In the genomic region with DNA sequence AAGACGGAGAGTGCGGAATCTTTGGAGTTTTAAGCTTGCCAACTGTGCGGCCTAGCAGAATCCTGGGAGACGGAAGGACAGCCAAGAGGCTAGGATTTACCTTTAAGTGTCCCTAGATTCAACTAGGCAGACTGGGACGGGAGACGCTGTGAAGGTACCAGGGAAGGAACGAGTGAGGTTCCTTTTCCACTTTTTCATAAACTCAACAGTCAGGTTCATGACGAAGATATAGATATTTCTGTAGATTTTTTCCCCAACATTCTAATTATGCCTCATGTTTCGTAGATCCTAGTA, we compare ENCODE assay signal across 8 cellular contexts. TPM values are rescaled to one million over a fixed set of nuclear protein-coding genes. Genes with fewer than 3 reads are reported as not detected.
DNase-seq lines count a peak whose midpoint lies in the region; ATAC-seq and TF ChIP-seq lines count a peak whose summit lies in the region.

No MANE protein-coding gene starts in this region.

- POLR2A ChIA-PET in PC-3 (lab: Charles Lee; ENCODE audit: unreplicated experiment): no interaction called here

- no peak for DNase-seq in PC-3
- no peak for DNase-seq in esophagus muscularis mucosa (ENCODE audit: extremely low spot score)
- DNase-seq in ovary: no peak
- DNase-seq in sciatic nerve (ENCODE audit: low spot score): no peak
- no peak for DNase-seq in NCI-H187 treated with DMSO at 0.1 percent for 48 hours (lab: John Stamatoyannopoulos, UW)
- DNase-seq in activated CD4-positive, alpha-beta T cell treated with anti-CD3 and anti-CD28 coated beads for 48 hours: no peak

- H3K4me3 ChIP-seq in GM12875 (ENCODE audit: low read depth, low read length) (peak overlapping the region; percentile 97), PC-3 (ENCODE audit: low read length) (peak overlapping the region; percentile 94), esophagus muscularis mucosa (peak overlapping the region; percentile 85 to 98 (median 93)), ovary (peak overlapping the region; percentile 84)

- WGBS in esophagus muscularis mucosa: 0% methylated on average over 9 of the region's 9 CpGs
- 0 to 2% (median 1%) methylated on average over 9 of the region's 9 CpGs for WGBS in ovary, 3 donors

- peak overlapping the region; percentile 93 for H3K4me2 ChIP-seq in PC-3 (ENCODE audit: low read length)

- H3K79me2 ChIP-seq in PC-3 (ENCODE audit: low read length): peaks cover 82% of the 10 kb centered on the region

- peak overlapping the region; percentile 94 for H3K27ac ChIP-seq in PC-3 (ENCODE audit: low read length)
- peak overlapping the region; percentile 98 to 100 (median 99) for H3K27ac ChIP-seq in esophagus muscularis mucosa (replicated peaks in 1 of 4)
- H3K27ac ChIP-seq in ovary: peak overlapping the region; percentile 97

- H3K9me3 ChIP-seq in PC-3 (ENCODE audit: low read length) (no peaks in the 10 kb centered on the region), esophagus muscularis mucosa (no peaks in the 10 kb centered on the region), ovary (no peaks in the 10 kb centered on the region)

- H4K20me1 ChIP-seq in PC-3 (ENCODE audit: low read length): peaks cover 28% of the 10 kb centered on the region; the same call in 1 of the 2 replicates

- H3K9me2 ChIP-seq in PC-3 (replicated peaks; ENCODE audit: low read length): no peaks in the 10 kb centered on the region

- H3K9ac ChIP-seq in PC-3 (ENCODE audit: low read length): peak overlapping the region; percentile 99

- TF ChIP-seq CTCF in GM12875 (IDR thresholded peaks at IDR 0.05; ENCODE audit: borderline replicate concordance, insufficient read depth, low read depth, low read length) (no peak), PC-3 (conservative IDR thresholded peaks at IDR 0.05; ENCODE audit: low read depth, low read length) (no peak), esophagus muscularis mucosa (IDR thresholded peaks at IDR 0.05) (no peak), ovary (IDR thresholded peaks at IDR 0.05) (no peak)

- TF ChIP-seq EP300 in esophagus muscularis mucosa (IDR thresholded peaks at IDR 0.05) (no peak), ovary (IDR thresholded peaks at IDR 0.05) (no peak)

- H3K4me1 ChIP-seq in PC-3 (ENCODE audit: insufficient read depth, low read length) (peaks cover 24% of the 10 kb centered on the region), esophagus muscularis mucosa (peaks cover 38 to 52% (median 47%) of the 10 kb centered on the region in 4 donors), ovary (ENCODE audit: insufficient read depth) (peaks cover 14% of the 10 kb centered on the region)

- H3F3A ChIP-seq in PC-3 (ENCODE audit: low read length, unreplicated experiment): no peaks in the 10 kb centered on the region

- TF ChIP-seq POLR2A in esophagus muscularis mucosa (IDR thresholded peaks at IDR 0.05; ENCODE audit: low read depth): no peak
- no peak for TF ChIP-seq POLR2A in ovary (IDR thresholded peaks at IDR 0.05)

- CTCF ChIA-PET in PC-3 (lab: Charles Lee): no interaction called here

- H3K27me3 ChIP-seq in PC-3 (ENCODE audit: low read length) (no peaks in the 10 kb centered on the region), esophagus muscularis mucosa (no peaks in the 10 kb centered on the region), ovary (no peaks in the 10 kb centered on the region)

- peaks cover 11% of the 10 kb centered on the region for H3K36me3 ChIP-seq in PC-3 (ENCODE audit: low read depth, low read length)
- H3K36me3 ChIP-seq in esophagus muscularis mucosa: peaks cover 0 to 27% (median 5%) of the 10 kb centered on the region in 4 donors
- H3K36me3 ChIP-seq in ovary: no peaks in the 10 kb centered on the region

- H2AFZ ChIP-seq in PC-3 (ENCODE audit: low read length): peak overlapping the region; percentile 85

- ATAC-seq in PC-3: no peak
- ATAC-seq in GM19328 (IDR thresholded peaks at IDR 0.05; ENCODE audit: unreplicated experiment): no peak
- no peak for ATAC-seq in sciatic nerve

- BruUV-seq in PC-3 (replicated peaks; lab: Mats Ljungman, UMichigan): TSS peak; percentile 70

- intact Hi-C loops in PC-3 (cut with micrococcal nuclease): loop anchor here (2.0 to 10.0 kb wide), 2 partner anchors 69 to 149 kb away; a partner anchor contains a TSS
- intact Hi-C loops in esophagus muscularis mucosa (cut with DNase I): loop anchor here (5.0 kb wide), 1 partner anchor 72 kb away; no protein-coding TSS in a partner anchor
- intact Hi-C loops in ovary (cut with DNase I): no loop called here
- intact Hi-C loops in sciatic nerve (cut with DNase I): no loop called here

RNA-seq across cellular contexts. Expression of a gene that starts 0.6 kb away (rescaled TPM):
- total RNA-seq in PC-3 (2014; rRNA removed): 34.2 and 39.7 TPM in 2 replicates
- 10 to 100 TPM; 13.2 to 23.5 (median 15.4) TPM for total RNA-seq in esophagus muscularis mucosa
- 10 to 100 TPM; 13.9 to 21.9 (median 16.0) TPM for total RNA-seq in ovary
- polyA plus RNA-seq in ovary: 10 to 100 TPM in 1 of 2 donors, 1 to 10 TPM in 1; 7.0 to 11.6 TPM
- 17.1 TPM for total RNA-seq in sciatic nerve

Comparison
In these comparisons a context has a peak if more than half of its experiments do, and no peak if none do; other contexts are left out.
1. intact Hi-C loops: an anchor here in PC-3 (2.0 to 10.0 kb wide) and esophagus muscularis mucosa (5.0 kb wide); none called in ovary and sciatic nerve.